In genomic region chr1:32337855-32338636, GRCh38 we compare ENCODE assay signal across 9 cellular contexts. TPM values are rescaled to one million over a fixed set of nuclear protein-coding genes. Genes with fewer than 3 reads are reported as not detected.
DNase-seq lines count a peak whose midpoint lies in the region; ATAC-seq, FAIRE-seq and TF ChIP-seq lines count a peak whose summit lies in the region.
"Had no signal": no experiment of that assay in that cellular context is flagged by ENCODE, and none has a peak within 500 bp of the region (broad histone marks: within the 10 kb centered on the region; RNA-seq: fewer than 3 reads in every experiment).

No MANE protein-coding gene starts in this region.

- 25% methylated on average over 16 of the region's 16 CpGs for WGBS in GM12878 (ENCODE audit: insufficient coverage, insufficient replicate concordance, low lambda C conversion rate, missing lambda C conversion rate)

- SMC1A ChIA-PET in GM12878 (lab: Charles Lee; ENCODE audit: uncharacterized antibody, unreplicated experiment): interaction anchor here (0.9 to 3.4 kb wide), 9 partner anchors 9 to 115 kb away, joined by 3 to 16 read pairs (median 6); partner anchors contain the start of gene BSDC1

- FAIRE-seq in GM12878 (lab: Jason Lieb, UNC): peak; percentile 90

- no peaks in the 10 kb centered on the region for H3K9me3 ChIP-seq in CD8-positive, alpha-beta memory T cell (ENCODE audit: low read length)
- no peaks in the 10 kb centered on the region for H3K9me3 ChIP-seq in GM12878 (replicated peaks; ENCODE audit: control insufficient read depth, insufficient read depth, low read length)

- H3K79me2 ChIP-seq in GM12878 (ENCODE audit: control insufficient read depth, insufficient read depth, low read length): peaks cover 24% of the 10 kb centered on the region

- no peaks in the 10 kb centered on the region for H4K20me1 ChIP-seq in GM12878 (ENCODE audit: control insufficient read depth, insufficient read depth)

- no peaks in the 10 kb centered on the region for H3K9me3 Mint-ChIP-seq in CD8-positive, alpha-beta memory T cell
- no peaks in the 10 kb centered on the region for H3K9me3 Mint-ChIP-seq in naive B cell

- RAD21 ChIA-PET in GM12878 (lab: Charles Lee; ENCODE audit: unreplicated experiment): interaction anchor here (0.7 to 3.2 kb wide), 19 partner anchors 9 to 483 kb away, joined by 3 to 30 read pairs (median 5); partner anchors contain the start of genes BSDC1, LCK and TXLNA

- intact Hi-C loops in GM12878 (cut with micrococcal nuclease; ENCODE audit: unreplicated experiment): loop anchor here (2.0 kb wide), 1 partner anchor 13 kb away; no protein-coding TSS in a partner anchor

- H3K27ac Mint-ChIP-seq in CD8-positive, alpha-beta memory T cell: peak overlapping the region in 7 of 8 donors; percentile 12 to 89 (median 84)
- peak overlapping the region; percentile 80 to 97 (median 92) for H3K27ac Mint-ChIP-seq in naive B cell

- peak overlapping the region; percentile 64 for H3K9ac ChIP-seq in GM12878 (ENCODE audit: control insufficient read depth, insufficient read depth, low read length)

- H3K4me3 Mint-ChIP-seq in CD8-positive, alpha-beta memory T cell: peak overlapping the region in 6 of 7 donors; percentile 30 to 73 (median 50)
- H3K4me3 Mint-ChIP-seq in naive B cell: peak overlapping the region; percentile 77 to 91 (median 86)

- no peak overlapping the region for H3K4me3 ChIP-seq in CD8-positive, alpha-beta memory T cell (ENCODE audit: low read length)
- H3K4me3 ChIP-seq in NB4 (ENCODE audit: low read depth, low read length): no peak overlapping the region
- peak overlapping the region; percentile 5; the same call in 1 of the 2 replicates for H3K4me3 ChIP-seq in GM12878

- H3K4me1 Mint-ChIP-seq in CD8-positive, alpha-beta memory T cell: peaks cover 34 to 50% (median 48%) of the 10 kb centered on the region in 3 donors
- peaks cover 59 to 69% (median 63%) of the 10 kb centered on the region in 3 donors for H3K4me1 Mint-ChIP-seq in naive B cell

- peaks cover 0 to 9% (median 2%) of the 10 kb centered on the region in 3 donors for H3K36me3 Mint-ChIP-seq in CD8-positive, alpha-beta memory T cell
- no peaks in the 10 kb centered on the region for H3K36me3 Mint-ChIP-seq in naive B cell

- in situ Hi-C loops in GM12878 (cut with MboI): no loop called here

- peak; percentile 59 for ATAC-seq in GM12878
- peak; percentile 14 to 18 for ATAC-seq in naive B cell (ENCODE audit: low read depth in 2 of 2)
- ATAC-seq in HG02678 (IDR thresholded peaks at IDR 0.05; ENCODE audit: unreplicated experiment): no peak

- H3K36me3 ChIP-seq in CD8-positive, alpha-beta memory T cell (ENCODE audit: insufficient read depth, low read length): no peaks in the 10 kb centered on the region
- H3K36me3 ChIP-seq in GM12878 (ENCODE audit: control insufficient read depth in 2 of 2, insufficient read depth in 2 of 2, low read length in 1 of 2): no peaks in the 10 kb centered on the region

- no peak for DNase-seq in CD8-positive, alpha-beta memory T cell
- DNase-seq in NB4 (ENCODE audit: low read depth) (peak; percentile 77), GM12878 (ENCODE audit: low read depth, low spot score) (peak; percentile 66), naive B cell (peak; percentile 53), AG20443 (ENCODE audit: low spot score) (no peak), NCI-H82 treated with DMSO at 0.1 percent for 48 hours (lab: John Stamatoyannopoulos, UW; ENCODE audit: unreplicated experiment) (no peak)
- DNase-seq in stimulated activated CD4-positive, alpha-beta T cell treated with anti-CD3 and anti-CD28 coated beads, Interleukin-4, amount 100 ng/mL, for 24 hours: no peak

- no peak for TF ChIP-seq RAD21 in GM12878 (IDR thresholded peaks at IDR 0.05; ENCODE audit: insufficient read depth, low read depth, low read length)

- no peaks in the 10 kb centered on the region for H3K27me3 ChIP-seq in CD8-positive, alpha-beta memory T cell (ENCODE audit: insufficient read depth, low read length, poor library complexity, severe bottlenecking)
- no peaks in the 10 kb centered on the region for H3K27me3 ChIP-seq in GM12878 (replicated peaks in 1 of 2; ENCODE audit: control insufficient read depth in 2 of 2, insufficient read depth in 2 of 2, low read length in 1 of 2)

- no peak overlapping the region for H3K27ac ChIP-seq in CD8-positive, alpha-beta memory T cell (ENCODE audit: low read depth, low read length)
- peak overlapping the region; percentile 81 for H3K27ac ChIP-seq in GM12878 (ENCODE audit: control insufficient read depth, insufficient read depth)
- H3K27ac ChIP-seq: SK-N-MC had no signal

- peaks cover 0 to 2% of the 10 kb centered on the region in 2 donors for H3K27me3 Mint-ChIP-seq in CD8-positive, alpha-beta memory T cell
- no peaks in the 10 kb centered on the region for H3K27me3 Mint-ChIP-seq in naive B cell

- TF ChIP-seq EP300 in GM12878 (IDR thresholded peaks at IDR 0.05; ENCODE audit: borderline replicate concordance in 1 of 2, control insufficient read depth in 1 of 2, low read depth in 2 of 2, low read length in 2 of 2): 0 out of 4 replicates have a peak, but pooled peaks of 1 of the 2 experiments have one; percentile 11

- H2AFZ ChIP-seq in GM12878 (ENCODE audit: control insufficient read depth, low read depth, low read length): peak overlapping the region; percentile 7; the same call in 1 of the 2 replicates

- no peak for TF ChIP-seq POLR2A in NB4 (IDR thresholded peaks at IDR 0.05; ENCODE audit: extremely low read depth, insufficient read length)
- TF ChIP-seq POLR2A in GM12878 (IDR thresholded peaks at IDR 0.05; ENCODE audit: low read depth, low read length): no peak

- no TSS peak for BruUV-seq in GM12878 (replicated peaks; lab: Mats Ljungman, UMichigan)

- H3K4me2 ChIP-seq in GM12878 (ENCODE audit: control insufficient read depth, insufficient read depth): peak overlapping the region; percentile 78

- no peak for TF ChIP-seq CTCF in NB4 (IDR thresholded peaks at IDR 0.05; ENCODE audit: low read depth, low read length)
- no peak for TF ChIP-seq CTCF in GM12878 (IDR thresholded peaks at IDR 0.05 in 2 of 3, conservative IDR thresholded peaks at IDR 0.05 in 1 of 3; ENCODE audit: control insufficient read depth in 2 of 3, extremely low read depth in 1 of 3, insufficient read depth in 1 of 3, low read depth in 3 of 3, low read length in 3 of 3)

- CTCF ChIA-PET in CD8-positive, alpha-beta memory T cell (lab: Charles Lee): interaction anchor here (1.1 to 3.3 kb wide), 4 partner anchors 14 to 122 kb away, joined by 3 to 28 read pairs (median 8); no protein-coding TSS in a partner anchor
- CTCF ChIA-PET in GM12878 (lab: Yijun Ruan, JAX): interaction anchor here (0.9 to 2.4 kb wide), 11 partner anchors 9 to 122 kb away, joined by 3 to 17 read pairs (median 4); partner anchors contain the start of gene BSDC1

- peaks cover 27% of the 10 kb centered on the region for H3K4me1 ChIP-seq in CD8-positive, alpha-beta memory T cell (ENCODE audit: insufficient read depth, low read length)
- H3K4me1 ChIP-seq in GM12878 (ENCODE audit: control insufficient read depth, insufficient read depth, low read length): peaks cover 62% of the 10 kb centered on the region

- POLR2A ChIA-PET in CD8-positive, alpha-beta memory T cell (lab: Charles Lee): interaction anchor here (0.6 kb wide), 1 partner anchor 105 kb away, joined by 7 read pairs; no protein-coding TSS in a partner anchor
- POLR2A ChIA-PET in GM12878 (lab: Charles Lee): interaction anchor here (0.5 to 3.8 kb wide), 14 partner anchors 14 to 576 kb away, joined by 3 to 46 read pairs (median 6); partner anchors contain the start of genes BSDC1, CCDC28B, LCK and TXLNA

RNA-seq across cellular contexts. Expression of gene MARCKSL1, which starts 2.0 kb away (rescaled TPM):
- total RNA-seq in CD8-positive, alpha-beta memory T cell: 10 to 100 TPM; 11.6 to 12.1 TPM
- 45.8 TPM for polyA plus RNA-seq in CD8-positive, alpha-beta memory T cell
- total RNA-seq in GM12878 (2013; cell fraction: nucleolus; rRNA removed): 37.8 and 40.5 TPM in 2 replicates
- 106 TPM in 2 replicates for total RNA-seq in GM12878 (2014; rRNA removed)
- 71.4 and 80.8 TPM in 2 replicates for total RNA-seq in GM12878 (2014; rRNA removed; fragmentation: Illumina TruSeq; extraction: Trizol)
- 180 and 191 TPM in 2 replicates for total RNA-seq in GM12878 (2021)
- polyA plus RNA-seq in GM12878 (2011; ENCODE audit: low read depth): 85.9 TPM
- polyA plus RNA-seq in GM12878 (2011; rRNA removed): 106 and 147 TPM in 2 replicates
- polyA plus RNA-seq in GM12878 (2011; cell fraction: cytosol; rRNA removed): 195 and 246 TPM in 2 replicates
- polyA plus RNA-seq in GM12878 (2011; cell fraction: nucleus; rRNA removed): 53.2 and 58.0 TPM in 2 replicates
- polyA plus RNA-seq in GM12878 (2012): 125 and 138 TPM in 2 replicates
- polyA plus RNA-seq in GM12878 (2014; fragmentation: Illumina TruSeq; extraction: Trizol): 189 and 225 TPM in 2 replicates
- 10 to 100 TPM; 14.5 to 32.6 TPM for polyA plus RNA-seq in GM12878 (2014; fragmentation: Nextera tagmentation; extraction: Ambion mirVana)
- 200 and 211 TPM in 2 replicates for polyA plus RNA-seq in GM12878 (2014; rRNA removed)
- 100 to 1,000 TPM; 169 to 194 TPM for polyA plus RNA-seq in GM12878 (2016; fragmentation: Nextera tagmentation; extraction: Ambion mirVana)
- 88.5 and 105 TPM in 2 replicates for polyA minus RNA-seq in GM12878 (2011; rRNA and poly(A)+ RNA removed)
- 30.7 and 31.0 TPM in 2 replicates for polyA minus RNA-seq in GM12878 (2011; cell fraction: cytosol; rRNA and poly(A)+ RNA removed)
- polyA minus RNA-seq in GM12878 (2011; cell fraction: nucleus; rRNA and poly(A)+ RNA removed): 29.0 and 35.5 TPM in 2 replicates
- 100 to 1,000 TPM; 171 to 297 (median 207) TPM for polyA plus RNA-seq in naive B cell (ENCODE audit: low read depth in 6 of 6)

RNA-seq across cellular contexts. Expression of gene FAM229A, which starts 24.2 kb away (rescaled TPM):
- total RNA-seq in CD8-positive, alpha-beta memory T cell: 1 to 10 TPM; 4.4 to 5.2 TPM
- polyA plus RNA-seq in CD8-positive, alpha-beta memory T cell: 0.40 TPM
- 18.1 and 20.0 TPM in 2 replicates for total RNA-seq in GM12878 (2013; cell fraction: nucleolus; rRNA removed)
- total RNA-seq in GM12878 (2014; rRNA removed) (1.4 and 2.1 TPM in 2 replicates), GM12878 (2014; rRNA removed; fragmentation: Illumina TruSeq; extraction: Trizol) (1.2 and 1.3 TPM in 2 replicates), GM12878 (2021) (3.1 and 5.1 TPM in 2 replicates)
- polyA plus RNA-seq in GM12878 (2011; ENCODE audit: low read depth): 2.6 TPM
- polyA plus RNA-seq in GM12878 (2011; rRNA removed) (4.0 and 5.3 TPM in 2 replicates), GM12878 (2014; fragmentation: Illumina TruSeq; extraction: Trizol) (2.6 and 2.9 TPM in 2 replicates), GM12878 (2014; fragmentation: Nextera tagmentation; extraction: Ambion mirVana) (under 1 TPM in 1 of 2 experiments, not detected in 1; 0.02 TPM), GM12878 (2014; rRNA removed) (4.5 and 5.3 TPM in 2 replicates), GM12878 (2016; fragmentation: Nextera tagmentation; extraction: Ambion mirVana) (1 to 10 TPM in 1 of 2 experiments, under 1 TPM in 1; 0.25 to 1.2 TPM), naive B cell (ENCODE audit: low read depth in 6 of 6) (1 to 10 TPM in 1 of 6 donors, under 1 TPM in 4, not detected in 1; 0.24 to 1.2 (median 0.53) TPM)
- polyA plus RNA-seq in GM12878 (2011; cell fraction: cytosol; rRNA removed): 3.2 and 4.8 TPM in 2 replicates
- polyA plus RNA-seq in GM12878 (2011; cell fraction: nucleus; rRNA removed): 34.5 and 36.3 TPM in 2 replicates
- polyA plus RNA-seq in GM12878 (2012): 5.5 and 10.1 TPM in 2 replicates
- 2.3 and 3.1 TPM in 2 replicates for polyA minus RNA-seq in GM12878 (2011; rRNA and poly(A)+ RNA removed)
- polyA minus RNA-seq in GM12878 (2011; cell fraction: cytosol; rRNA and poly(A)+ RNA removed): 0.67 and 1.7 TPM in 2 replicates
- polyA minus RNA-seq in GM12878 (2011; cell fraction: nucleus; rRNA and poly(A)+ RNA removed): 3.0 and 8.3 TPM in 2 replicates

RNA-seq across cellular contexts. Expression of gene TSSK3, which starts 24.3 kb away (rescaled TPM):
- 1 to 10 TPM in 1 of 2 experiments, under 1 TPM in 1; 0.33 to 1.1 TPM for total RNA-seq in CD8-positive, alpha-beta memory T cell
- polyA plus RNA-seq in CD8-positive, alpha-beta memory T cell: 0.44 TPM
- 9.4 and 11.8 TPM in 2 replicates for total RNA-seq in GM12878 (2013; cell fraction: nucleolus; rRNA removed)
- total RNA-seq in GM12878 (2014; rRNA removed): 0.56 and 0.98 TPM in 2 replicates
- total RNA-seq in GM12878 (2014; rRNA removed; fragmentation: Illumina TruSeq; extraction: Trizol): 0.63 and 1.6 TPM in 2 replicates
- 0.82 and 1.2 TPM in 2 replicates for total RNA-seq in GM12878 (2021)
- 1.00 TPM for polyA plus RNA-seq in GM12878 (2011; ENCODE audit: low read depth)
- 0.67 and 1.2 TPM in 2 replicates for polyA plus RNA-seq in GM12878 (2011; rRNA removed)
- polyA plus RNA-seq in GM12878 (2011; cell fraction: cytosol; rRNA removed): 0.62 and 0.78 TPM in 2 replicates
- 1.2 and 2.2 TPM in 2 replicates for polyA plus RNA-seq in GM12878 (2011; cell fraction: nucleus; rRNA removed)
- polyA plus RNA-seq in GM12878 (2012): 1.3 and 3.3 TPM in 2 replicates
- polyA plus RNA-seq in GM12878 (2014; fragmentation: Illumina TruSeq; extraction: Trizol): 0.48 and 0.92 TPM in 2 replicates
- under 1 TPM; 0.42 to 0.77 TPM for polyA plus RNA-seq in GM12878 (2014; fragmentation: Nextera tagmentation; extraction: Ambion mirVana)
- 0.51 and 1.2 TPM in 2 replicates for polyA plus RNA-seq in GM12878 (2014; rRNA removed)
- polyA plus RNA-seq in GM12878 (2016; fragmentation: Nextera tagmentation; extraction: Ambion mirVana): under 1 TPM; 0.58 to 0.82 TPM
- polyA minus RNA-seq in GM12878 (2011; rRNA and poly(A)+ RNA removed): 0.46 and 0.51 TPM in 2 replicates
- not detected in 2 replicates for polyA minus RNA-seq in GM12878 (2011; cell fraction: cytosol; rRNA and poly(A)+ RNA removed)
- polyA minus RNA-seq in GM12878 (2011; cell fraction: nucleus; rRNA and poly(A)+ RNA removed): 0.73 and 1.2 TPM in 2 replicates
- 1 to 10 TPM in 3 of 6 donors, under 1 TPM in 3; 0.30 to 4.8 (median 0.94) TPM for polyA plus RNA-seq in naive B cell (ENCODE audit: low read depth in 6 of 6)

RNA-seq across cellular contexts. Expression of gene HDAC1, which starts 46.2 kb away (rescaled TPM):
- total RNA-seq in CD8-positive, alpha-beta memory T cell: 100 to 1,000 TPM; 164 to 172 TPM
- polyA plus RNA-seq in CD8-positive, alpha-beta memory T cell: 180 TPM
- 223 and 249 TPM in 2 replicates for total RNA-seq in GM12878 (2013; cell fraction: nucleolus; rRNA removed)
- total RNA-seq in GM12878 (2014; rRNA removed): 154 and 164 TPM in 2 replicates
- total RNA-seq in GM12878 (2014; rRNA removed; fragmentation: Illumina TruSeq; extraction: Trizol): 145 and 147 TPM in 2 replicates
- total RNA-seq in GM12878 (2021): 153 and 154 TPM in 2 replicates
- polyA plus RNA-seq in GM12878 (2011; ENCODE audit: low read depth): 251 TPM
- polyA plus RNA-seq in GM12878 (2011; rRNA removed): 285 and 331 TPM in 2 replicates
- polyA plus RNA-seq in GM12878 (2011; cell fraction: cytosol; rRNA removed): 262 and 280 TPM in 2 replicates
- 560 and 603 TPM in 2 replicates for polyA plus RNA-seq in GM12878 (2011; cell fraction: nucleus; rRNA removed)
- 155 and 221 TPM in 2 replicates for polyA plus RNA-seq in GM12878 (2012)
- polyA plus RNA-seq in GM12878 (2014; fragmentation: Illumina TruSeq; extraction: Trizol): 189 and 199 TPM in 2 replicates
- 100 to 1,000 TPM; 150 to 151 TPM for polyA plus RNA-seq in GM12878 (2014; fragmentation: Nextera tagmentation; extraction: Ambion mirVana)
- polyA plus RNA-seq in GM12878 (2014; rRNA removed): 170 and 182 TPM in 2 replicates
- 100 to 1,000 TPM; 196 to 206 TPM for polyA plus RNA-seq in GM12878 (2016; fragmentation: Nextera tagmentation; extraction: Ambion mirVana)
- 318 and 386 TPM in 2 replicates for polyA minus RNA-seq in GM12878 (2011; rRNA and poly(A)+ RNA removed)
- polyA minus RNA-seq in GM12878 (2011; cell fraction: cytosol; rRNA and poly(A)+ RNA removed): 63.9 and 75.7 TPM in 2 replicates
- polyA minus RNA-seq in GM12878 (2011; cell fraction: nucleus; rRNA and poly(A)+ RNA removed): 138 and 194 TPM in 2 replicates
- 100 to 1,000 TPM; 179 to 253 (median 204) TPM for polyA plus RNA-seq in naive B cell (ENCODE audit: low read depth in 6 of 6)

RNA-seq across cellular contexts. Expression of gene BSDC1, which starts 56.2 kb away (rescaled TPM):
- 10 to 100 TPM; 35.1 to 37.6 TPM for total RNA-seq in CD8-positive, alpha-beta memory T cell
- 50.0 TPM for polyA plus RNA-seq in CD8-positive, alpha-beta memory T cell
- 114 and 128 TPM in 2 replicates for total RNA-seq in GM12878 (2013; cell fraction: nucleolus; rRNA removed)
- total RNA-seq in GM12878 (2014; rRNA removed) (23.3 and 25.1 TPM in 2 replicates), GM12878 (2014; rRNA removed; fragmentation: Illumina TruSeq; extraction: Trizol) (22.3 and 22.7 TPM in 2 replicates), GM12878 (2021) (23.9 and 25.2 TPM in 2 replicates)
- 13.3 TPM for polyA plus RNA-seq in GM12878 (2011; ENCODE audit: low read depth)
- polyA plus RNA-seq in GM12878 (2011; rRNA removed) (32.8 and 39.7 TPM in 2 replicates), GM12878 (2014; fragmentation: Illumina TruSeq; extraction: Trizol) (22.5 and 27.4 TPM in 2 replicates), GM12878 (2014; fragmentation: Nextera tagmentation; extraction: Ambion mirVana) (1 to 10 TPM; 3.0 to 4.9 TPM), GM12878 (2014; rRNA removed) (25.4 and 28.5 TPM in 2 replicates), GM12878 (2016; fragmentation: Nextera tagmentation; extraction: Ambion mirVana) (10 to 100 TPM; 18.2 to 20.2 TPM), naive B cell (ENCODE audit: low read depth in 6 of 6) (10 to 100 TPM; 22.8 to 66.7 (median 44.0) TPM)
- 34.8 and 37.6 TPM in 2 replicates for polyA plus RNA-seq in GM12878 (2011; cell fraction: cytosol; rRNA removed)
- polyA plus RNA-seq in GM12878 (2011; cell fraction: nucleus; rRNA removed): 76.6 and 77.5 TPM in 2 replicates
- 22.3 and 31.1 TPM in 2 replicates for polyA plus RNA-seq in GM12878 (2012)
- polyA minus RNA-seq in GM12878 (2011; rRNA and poly(A)+ RNA removed): 18.5 and 31.0 TPM in 2 replicates
- 9.3 and 12.7 TPM in 2 replicates for polyA minus RNA-seq in GM12878 (2011; cell fraction: cytosol; rRNA and poly(A)+ RNA removed)
- polyA minus RNA-seq in GM12878 (2011; cell fraction: nucleus; rRNA and poly(A)+ RNA removed): 21.2 and 34.4 TPM in 2 replicates

Comparison
In these comparisons a context has a peak if more than half of its experiments do, and no peak if none do; other contexts are left out.
1. DNase-seq: peak in NB4 (single experiment), GM12878 (single experiment) and naive B cell (single experiment); none in CD8-positive, alpha-beta memory T cell (0 of 5), stimulated activated CD4-positive, alpha-beta T cell treated with anti-CD3 and anti-CD28 coated beads, Interleukin-4, amount 100 ng/mL, for 24 hours (single experiment), AG20443 (single experiment) and NCI-H82 treated with DMSO at 0.1 percent for 48 hours (single experiment).